Comparison of ENCODE assay signal across 8 cellular contexts in the genomic region with DNA sequence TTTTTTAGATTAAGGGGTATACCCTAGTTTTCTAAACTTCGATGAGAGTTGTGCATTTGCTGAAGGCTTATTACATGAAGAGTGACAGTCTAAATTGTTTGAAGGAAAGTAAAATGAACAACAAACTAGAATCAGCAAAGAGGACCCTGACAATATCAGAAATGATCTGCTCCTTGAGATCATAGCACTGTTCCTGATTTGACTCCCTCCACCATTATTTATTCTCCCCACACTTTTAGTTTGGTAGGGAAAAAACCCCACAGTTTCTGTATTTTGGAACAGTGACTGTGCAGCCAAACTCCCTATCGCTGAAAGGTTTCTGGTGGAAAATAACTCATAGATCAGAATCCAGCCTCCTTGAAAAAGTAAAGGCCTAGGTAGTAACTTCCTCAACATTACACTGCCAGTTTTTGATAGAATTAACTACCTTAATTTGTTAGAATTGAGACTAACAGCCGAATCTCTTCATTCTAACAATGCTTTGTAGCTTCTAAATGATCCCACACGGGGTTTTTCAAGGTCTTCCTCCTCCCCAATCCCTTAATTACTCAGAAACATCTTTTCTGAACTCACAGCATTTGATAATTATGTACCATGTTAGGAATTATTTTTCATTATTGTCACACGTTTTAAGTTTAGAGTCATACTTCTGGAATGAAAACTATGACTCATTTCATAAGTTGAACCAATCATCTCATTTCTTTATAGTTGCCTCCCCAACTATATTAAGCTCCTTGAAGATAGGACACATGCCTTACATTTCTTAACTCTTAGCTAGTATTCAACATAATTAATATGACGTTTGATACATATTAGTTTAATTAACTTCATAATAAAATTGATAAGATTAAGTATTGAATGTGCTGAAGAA. TPM values are rescaled to one million over a fixed set of nuclear protein-coding genes. Genes with fewer than 3 reads are reported as not detected.
A peak's percentile ranks its signal among the peaks of the same experiment; 100 is the strongest.
DNase-seq lines count a peak whose midpoint lies in the region; ATAC-seq and TF ChIP-seq lines count a peak whose summit lies in the region.

No MANE protein-coding gene starts in this region.

- H3K27me3 ChIP-seq in Peyer's patch (no peaks in the 10 kb centered on the region), endodermal cell (ENCODE audit: control insufficient read depth, insufficient read depth, low read length, poor library complexity, severe bottlenecking) (no peaks in the 10 kb centered on the region), H7 (ENCODE audit: control insufficient read depth, insufficient read depth, low read length) (no peaks in the 10 kb centered on the region)

- no peak for TF ChIP-seq POLR2A in Peyer's patch (IDR thresholded peaks at IDR 0.05)

- H3K4me3 Mint-ChIP-seq in endodermal cell = no peak overlapping the region

- H3K9me3 Mint-ChIP-seq in endodermal cell = no peaks in the 10 kb centered on the region

- H3K27me3 Mint-ChIP-seq in endodermal cell (ENCODE audit: insufficient read depth) = no peaks in the 10 kb centered on the region

- H3K4me1 ChIP-seq in Peyer's patch (peaks cover 0 to 30% (median 6%) of the 10 kb centered on the region in 4 donors), endodermal cell (ENCODE audit: control insufficient read depth, insufficient read depth, low read length) (peaks cover 7% of the 10 kb centered on the region)

- no peak overlapping the region for H3K27ac Mint-ChIP-seq in endodermal cell

- H3K36me3 Mint-ChIP-seq in endodermal cell (ENCODE audit: low read depth) = peaks cover 30% of the 10 kb centered on the region

- H3K9me3 ChIP-seq in Peyer's patch (no peaks in the 10 kb centered on the region), endodermal cell (ENCODE audit: control insufficient read depth, low read length) (peaks cover 4% of the 10 kb centered on the region)

- DNase-seq in GM03348 (ENCODE audit: low spot score) = peak; percentile 58
- no peak for DNase-seq in Peyer's patch
- no peak for DNase-seq in endodermal cell
- peak; percentile 9 for DNase-seq in putamen (ENCODE audit: low spot score)
- DNase-seq in H7 = no peak
- no peak for DNase-seq in cortex of kidney (lab: John Stamatoyannopoulos, UW)
- DNase-seq in NCI-H146 (lab: John Stamatoyannopoulos, UW) = no peak

- WGBS in endodermal cell (ENCODE audit: insufficient coverage in 1 of 2, insufficient read length in 1 of 2), 2 experiments = 89 to 100% methylated on average over 2 to 5 of the region's 6 CpGs

- peak overlapping the region in 3 of 4 donors; percentile 43 to 99 (median 99) for H3K27ac ChIP-seq in Peyer's patch
- H3K27ac ChIP-seq in endodermal cell (ENCODE audit: low read depth, low read length) = no peak overlapping the region

- H3K4me1 Mint-ChIP-seq in endodermal cell = peaks cover 43% of the 10 kb centered on the region

- H3K9ac ChIP-seq in endodermal cell (ENCODE audit: extremely low read depth, low read length, poor library complexity, severe bottlenecking) = no peak overlapping the region

- ATAC-seq in GM19023 (IDR thresholded peaks at IDR 0.05; ENCODE audit: unreplicated experiment) = no peak

- H3K36me3 ChIP-seq in Peyer's patch (peaks cover 0 to 24% (median 0%) of the 10 kb centered on the region in 3 donors), endodermal cell (ENCODE audit: control insufficient read depth, insufficient read depth, low read length) (peaks cover 49% of the 10 kb centered on the region), H7 (replicated peaks; ENCODE audit: control insufficient read depth, insufficient read depth, low read length) (peaks cover 16% of the 10 kb centered on the region)

- no peak for TF ChIP-seq CTCF in Peyer's patch (IDR thresholded peaks at IDR 0.05)
- no peak for TF ChIP-seq CTCF in endodermal cell (conservative IDR thresholded peaks at IDR 0.05)

- H3K4me3 ChIP-seq in Peyer's patch = peak overlapping the region in 1 of 4 donors; percentile 79
- peak overlapping the region; percentile 62 for H3K4me3 ChIP-seq in endodermal cell (ENCODE audit: low read length)
- H3K4me3 ChIP-seq in H7 (ENCODE audit: insufficient read depth, low read depth, low read length) = no peak overlapping the region

RNA-seq across cellular contexts. Expression of gene MYL12A, which starts 2.9 kb away (rescaled TPM):
- 100 to 1,000 TPM; 256 to 401 (median 312) TPM for total RNA-seq in Peyer's patch
- total RNA-seq in endodermal cell = 100 to 1,000 TPM; 267 to 271 TPM
- 246 TPM for polyA plus RNA-seq in endodermal cell (2013, experiment 1 of 2)
- 268 TPM for polyA plus RNA-seq in endodermal cell (2013, experiment 2 of 2)
- total RNA-seq in H7 (2014; rRNA removed; shearing (Covaris generic)) = 462 and 507 TPM in 2 replicates

RNA-seq across cellular contexts. Expression of gene MYL12B, which starts 11.5 kb away (rescaled TPM):
- total RNA-seq in Peyer's patch (100 to 1,000 TPM; 246 to 511 (median 369) TPM), endodermal cell (100 to 1,000 TPM; 190 to 198 TPM)
- 207 TPM for polyA plus RNA-seq in endodermal cell (2013, experiment 1 of 2)
- polyA plus RNA-seq in endodermal cell (2013, experiment 2 of 2) = 210 TPM
- 201 and 216 TPM in 2 replicates for total RNA-seq in H7 (2014; rRNA removed; shearing (Covaris generic))

RNA-seq across cellular contexts. Expression of gene MYOM1, which starts 30.7 kb away (rescaled TPM):
- 10 to 100 TPM in 1 of 4 donors, 1 to 10 TPM in 3; 1.3 to 29.7 (median 3.1) TPM for total RNA-seq in Peyer's patch
- under 1 TPM; 0.49 to 0.88 TPM for total RNA-seq in endodermal cell
- 0.43 TPM for polyA plus RNA-seq in endodermal cell (2013, experiment 1 of 2)
- 0.37 TPM for polyA plus RNA-seq in endodermal cell (2013, experiment 2 of 2)
- total RNA-seq in H7 (2014; rRNA removed; shearing (Covaris generic)) = 0.14 and 0.55 TPM in 2 replicates

Comparison
In these comparisons a context has a peak if more than half of its experiments do, and no peak if none do; other contexts are left out.
1. DNase-seq: peak in GM03348 (single experiment) and putamen (single experiment); none in Peyer's patch (0 of 3), endodermal cell (single experiment), H7 (single experiment), cortex of kidney (single experiment) and NCI-H146 (single experiment).